ENCODE assay signal across 27 cellular contexts in genomic region chr4:183716302-183716701, GRCh38.
"Had no signal": no experiment of that assay in that cellular context is flagged by ENCODE, and none has a peak within 500 bp of the region (broad histone marks: within the 10 kb centered on the region; RNA-seq: fewer than 3 reads in every experiment).

No MANE protein-coding gene starts in this region.

- H3K27me3 ChIP-seq: colonic mucosa, gastroesophageal sphincter, heart left ventricle, hepatocyte, left lung, sigmoid colon, transverse colon, vagina had no signal

- ATAC-seq: esophagus mucosa; gastroesophageal sphincter; heart left ventricle; left lung; mucosa of descending colon; natural killer cell treated with Interleukin-12 subunit alpha and Interleukin-12 subunit beta and Interleukin-15 and Interleukin-18, amount 100 ng/mL, for 72 hours; right cardiac atrium; stimulated activated memory B cell treated with anti-CD40 and anti-IgM and Interleukin-4, amounts not matched to agents 10 μg/mL and 1 μg/mL and 100 μg/mL, for 72 hours; stimulated activated naive CD8-positive, alpha-beta T cell treated with anti-CD3 and anti-CD28 coated beads, Interleukin-15, Interleukin-2, amounts not matched to agents 100 U/mL and 50 U/mL, for 24 hours had no signal

- H3K4me3 ChIP-seq: colonic mucosa, gastroesophageal sphincter, heart left ventricle, hepatocyte, left lung, mucosa of descending colon, sigmoid colon, thoracic aorta, transverse colon, vagina had no signal

- H3K36me3 ChIP-seq: colonic mucosa had no signal

- H3K27ac ChIP-seq: colonic mucosa, epithelial cell of prostate, gastroesophageal sphincter, heart left ventricle, hepatocyte, left lung, neutrophil, parathyroid adenoma, sigmoid colon, thoracic aorta, transverse colon, vagina had no signal

- DNase-seq: colonic mucosa; effector CD8-positive, alpha-beta T cell; endodermal cell; foreskin fibroblast; heart left ventricle; islet precursor cell; left lung; mesenchymal stem cell; mucosa of descending colon; naive B cell; right cardiac atrium; sigmoid colon; stimulated activated CD4-positive, alpha-beta T cell treated with anti-CD3 and anti-CD28 coated beads, Interleukin-2, amount 100 ng/mL, for 24 hours; stimulated activated CD4-positive, alpha-beta T cell treated with anti-CD3 and anti-CD28 coated beads, Interleukin-4, amount 100 ng/mL, for 24 hours; stimulated activated naive CD8-positive, alpha-beta T cell treated with anti-CD3 and anti-CD28 coated beads, Interleukin-15, Interleukin-2, amounts not matched to agents 100 U/mL and 50 U/mL, for 24 hours; substantia nigra; transverse colon had no signal

- H2AFZ ChIP-seq: hepatocyte, parathyroid adenoma had no signal

- H3K4me2 ChIP-seq: hepatocyte had no signal

- H3K4me1 ChIP-seq: colonic mucosa, gastroesophageal sphincter, parathyroid adenoma, sigmoid colon, transverse colon, vagina had no signal

- H3K9me3 ChIP-seq: colonic mucosa, gastroesophageal sphincter, left lung, mucosa of descending colon, neutrophil, sigmoid colon, thoracic aorta, transverse colon, vagina had no signal

- H3K9ac ChIP-seq: parathyroid adenoma had no signal

- H3K79me2 ChIP-seq: hepatocyte, parathyroid adenoma had no signal
